Comparison of ENCODE assay signal across 18 cellular contexts in the genomic region with DNA sequence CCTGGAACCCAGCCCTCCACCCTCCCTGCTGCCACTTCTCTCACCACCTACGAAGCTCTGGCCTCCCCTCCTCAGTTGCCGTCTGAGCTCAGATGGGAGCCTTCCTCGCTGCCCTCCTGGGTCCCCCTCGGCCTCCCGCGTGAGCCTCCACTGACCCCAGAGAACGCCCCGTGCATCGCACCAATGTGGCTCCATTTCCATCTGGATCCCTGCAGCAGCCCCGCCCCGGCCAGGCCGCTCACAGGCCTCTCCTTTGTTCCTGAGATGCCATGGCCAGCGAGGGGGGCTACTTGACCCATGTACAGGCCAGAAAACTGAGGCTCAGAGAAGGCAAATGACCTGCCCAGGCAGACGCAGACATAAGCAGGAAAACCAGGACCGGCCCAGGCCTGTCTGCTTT.
"Had no signal": no experiment of that assay in that cellular context is flagged by ENCODE, and none has a peak within 500 bp of the region (broad histone marks: within the 10 kb centered on the region; RNA-seq: fewer than 3 reads in every experiment).

No MANE protein-coding gene starts in this region.

- H3K27ac Mint-ChIP-seq: activated naive CD8-positive, alpha-beta T cell treated with anti-CD3 and anti-CD28 coated beads, Interleukin-2, amount 50 U/mL, for 24 hours; activated T-helper 1 cell treated with anti-CD3 and anti-CD28 coated beads, Interleukin-12 subunit alpha, Interleukin-12 subunit beta, Interleukin-2, Interleukin-4 antibody, amounts not matched to agents 30 ng/mL and 10 ng/mL and 1 ng/mL, durations not matched to agents 14 hours and 24 hours and 36 hours; progenitor cell of endocrine pancreas; stimulated activated naive CD8-positive, alpha-beta T cell treated with anti-CD3 and anti-CD28 coated beads, Interleukin-15, Interleukin-2, amounts not matched to agents 100 ng/mL and 50 ng/mL, for 24 hours had no signal

- H2AFZ ChIP-seq: neural progenitor cell had no signal

- H3K36me3 ChIP-seq: cardiac muscle cell, neural progenitor cell, tibial artery had no signal

- H3K4me1 Mint-ChIP-seq: activated naive CD8-positive, alpha-beta T cell treated with anti-CD3 and anti-CD28 coated beads, Interleukin-2, amount 50 U/mL, for 24 hours had no signal

- H3K27ac ChIP-seq: cardiac muscle cell, neural progenitor cell, tibial artery had no signal

- DNase-seq: activated CD4-positive, alpha-beta T cell treated with anti-CD3 and anti-CD28 coated beads, Interleukin-2, amount 50 U/mL, for 4 hours; activated gamma-delta T cell; activated naive CD4-positive, alpha-beta T cell treated with anti-CD3 and anti-CD28 coated beads, Interleukin-2, amount 50 U/mL, for 16 hours; activated naive CD8-positive, alpha-beta T cell treated with anti-CD3 and anti-CD28 coated beads, Interleukin-2, amount 50 U/mL, for 24 hours; dermis blood vessel endothelial cell; effector CD8-positive, alpha-beta T cell; foreskin melanocyte; kidney; retina; stimulated activated CD4-positive, alpha-beta T cell treated with anti-CD3 and anti-CD28 coated beads, Interleukin-4, amount 100 ng/mL, for 24 hours; substantia nigra; T-helper 9 cell; tibial artery had no signal

- ATAC-seq: activated naive CD8-positive, alpha-beta T cell treated with anti-CD3 and anti-CD28 coated beads, Interleukin-2, amount 50 U/mL, for 24 hours had no signal

- H3K4me3 ChIP-seq: cardiac muscle cell, neural progenitor cell, tibial artery had no signal

- H3K27me3 ChIP-seq: cardiac muscle cell, neural progenitor cell had no signal

- H3K36me3 Mint-ChIP-seq: neural progenitor cell had no signal

- H3K4me1 ChIP-seq: neural progenitor cell, tibial artery had no signal

- H3K4me2 ChIP-seq: neural progenitor cell had no signal

- H3K9me3 Mint-ChIP-seq: activated naive CD8-positive, alpha-beta T cell treated with anti-CD3 and anti-CD28 coated beads, Interleukin-2, amount 50 U/mL, for 24 hours; activated T-helper 1 cell treated with anti-CD3 and anti-CD28 coated beads, Interleukin-12 subunit alpha, Interleukin-12 subunit beta, Interleukin-2, Interleukin-4 antibody, amounts not matched to agents 30 ng/mL and 10 ng/mL and 1 ng/mL, durations not matched to agents 14 hours and 24 hours and 36 hours; stimulated activated naive CD8-positive, alpha-beta T cell treated with anti-CD3 and anti-CD28 coated beads, Interleukin-15, Interleukin-2, amounts not matched to agents 100 ng/mL and 50 ng/mL, for 24 hours had no signal

- H3K9ac ChIP-seq: neural progenitor cell had no signal

- H3K4me3 Mint-ChIP-seq: activated naive CD8-positive, alpha-beta T cell treated with anti-CD3 and anti-CD28 coated beads, Interleukin-2, amount 50 U/mL, for 24 hours; activated T-helper 1 cell treated with anti-CD3 and anti-CD28 coated beads, Interleukin-12 subunit alpha, Interleukin-12 subunit beta, Interleukin-2, Interleukin-4 antibody, amounts not matched to agents 30 ng/mL and 10 ng/mL and 1 ng/mL, durations not matched to agents 14 hours and 24 hours and 36 hours; neural progenitor cell; stimulated activated naive CD8-positive, alpha-beta T cell treated with anti-CD3 and anti-CD28 coated beads, Interleukin-15, Interleukin-2, amounts not matched to agents 100 ng/mL and 50 ng/mL, for 24 hours had no signal
